15 cellular contexts compared by ENCODE assay signal in genomic region chr1:188715566-188715965, GRCh38.
DNase-seq lines count a peak whose midpoint lies in the region; ATAC-seq and TF ChIP-seq lines count a peak whose summit lies in the region.
"Had no signal": no experiment of that assay in that cellular context is flagged by ENCODE, and none has a peak within 500 bp of the region (broad histone marks: within the 10 kb centered on the region; RNA-seq: fewer than 3 reads in every experiment).

No MANE protein-coding gene starts in this region.

- H3K36me3 Mint-ChIP-seq in progenitor cell of endocrine pancreas (ENCODE audit: insufficient read depth): no peaks in the 10 kb centered on the region

- H3K27ac ChIP-seq in VCaP: no peak overlapping the region

- H3K27ac Mint-ChIP-seq in progenitor cell of endocrine pancreas: no peak overlapping the region

- no peak overlapping the region for H3K4me3 Mint-ChIP-seq in progenitor cell of endocrine pancreas (ENCODE audit: low read depth)

- TF ChIP-seq CTCF in VCaP (conservative IDR thresholded peaks at IDR 0.05) (peak; percentile 47), progenitor cell of endocrine pancreas (IDR thresholded peaks at IDR 0.05; ENCODE audit: unreplicated experiment) (peak; percentile 55)

- no peaks in the 10 kb centered on the region for H3K9me3 Mint-ChIP-seq in progenitor cell of endocrine pancreas (ENCODE audit: low read depth)

- H3K27me3 Mint-ChIP-seq in progenitor cell of endocrine pancreas: no peaks in the 10 kb centered on the region

- ATAC-seq in GM19328 (IDR thresholded peaks at IDR 0.05; ENCODE audit: unreplicated experiment) (no peak), HG03175 (IDR thresholded peaks at IDR 0.05; ENCODE audit: unreplicated experiment) (no peak)
- ATAC-seq: GM12878 had no signal

- peaks cover 11% of the 10 kb centered on the region for H3K4me1 Mint-ChIP-seq in progenitor cell of endocrine pancreas (ENCODE audit: low read depth)

- DNase-seq in NCI-H2107 treated with DMSO at 0.1 percent for 48 hours (lab: John Stamatoyannopoulos, UW; ENCODE audit: unreplicated experiment) (peak; percentile 20), NCI-H2107 (lab: John Stamatoyannopoulos, UW) (no peak), NCI-H2081 (lab: John Stamatoyannopoulos, UW) (peak; percentile 12 to 30), progenitor cell of endocrine pancreas (ENCODE audit: low spot score, unreplicated experiment) (no peak), NCI-H1694 treated with DMSO at 0.1 percent for 48 hours (lab: John Stamatoyannopoulos, UW) (no peak)
- DNase-seq: activated gamma-delta T cell treated with Interleukin-2 at 50 U/mL for 16 hours; DMS79; effector memory CD4-positive, alpha-beta T cell; foreskin melanocyte; NCI-H2227 treated with DMSO at 0.1 percent for 48 hours; stimulated activated CD4-positive, alpha-beta T cell treated with anti-CD3 and anti-CD28 coated beads, Interleukin-15, amount 100 ng/mL, for 24 hours had no signal

Comparison
In these comparisons a context has a peak if more than half of its experiments do, and no peak if none do; other contexts are left out.
1. DNase-seq: peak in NCI-H2107 treated with DMSO at 0.1 percent for 48 hours (single experiment) and NCI-H2081 (2 of 2); none in NCI-H2107 (single experiment), progenitor cell of endocrine pancreas (single experiment) and NCI-H1694 treated with DMSO at 0.1 percent for 48 hours (single experiment).